Comparison of ENCODE assay signal across 11 cellular contexts in genomic region chr2:121748202-121748601, GRCh38. TPM values are rescaled to one million over a fixed set of nuclear protein-coding genes. Genes with fewer than 3 reads are reported as not detected.
DNase-seq lines count a peak whose midpoint lies in the region; TF ChIP-seq lines count a peak whose summit lies in the region.
"Had no signal": no experiment of that assay in that cellular context is flagged by ENCODE, and none has a peak within 500 bp of the region (broad histone marks: within the 10 kb centered on the region; RNA-seq: fewer than 3 reads in every experiment).

No MANE protein-coding gene starts in this region.

- H3K36me3 Mint-ChIP-seq in neural progenitor cell: no peaks in the 10 kb centered on the region
- no peaks in the 10 kb centered on the region for H3K36me3 Mint-ChIP-seq in T-helper 2 cell treated with Interferon-gamma antibody and Interleukin-4, amounts not matched to agents 5 μg/mL and 100 μg/mL, for 36 hours (ENCODE audit: low read depth)

- H3K4me2 ChIP-seq in neural progenitor cell: no peak overlapping the region

- intact Hi-C loops in transverse colon (cut with DNase I; ENCODE audit: low total_unique reads): no loop called here

- H3K9me3 ChIP-seq in neural progenitor cell (ENCODE audit: low read depth) (no peaks in the 10 kb centered on the region), transverse colon (no peaks in the 10 kb centered on the region)
- H3K9me3 ChIP-seq: mucosa of descending colon had no signal

- no peak overlapping the region for H3K27ac Mint-ChIP-seq in neural progenitor cell
- H3K27ac Mint-ChIP-seq in T-helper 2 cell treated with Interferon-gamma antibody and Interleukin-4, amounts not matched to agents 5 μg/mL and 100 μg/mL, for 36 hours: no peak overlapping the region
- H3K27ac Mint-ChIP-seq: activated T-cell treated with anti-CD3 and anti-CD28 coated beads, Interleukin-2, amount 50 U/mL, for 24 hours; B cell had no signal

- no peak overlapping the region for H3K27ac ChIP-seq in neural progenitor cell
- H3K27ac ChIP-seq in transverse colon: no peak overlapping the region

- DNase-seq in NCI-H2227 (lab: John Stamatoyannopoulos, UW; ENCODE audit: unreplicated experiment) (peak; percentile 10), NCI-H2227 treated with DMSO at 0.1 percent for 48 hours (lab: John Stamatoyannopoulos, UW) (no peak), M059J (ENCODE audit: low read depth) (peak; percentile 61), amniotic stem cell (lab: John Stamatoyannopoulos, UW) (peak; percentile 5), neural progenitor cell (ENCODE audit: low spot score) (peak; percentile 50), transverse colon (no peak), GM19238 (ENCODE audit: insufficient read length, low spot score) (no peak)
- DNase-seq in T-helper 2 cell treated with Interferon-gamma antibody and Interleukin-4, amounts not matched to agents 5 μg/mL and 100 μg/mL, for 36 hours (ENCODE audit: low spot score): no peak
- DNase-seq: activated T-cell treated with anti-CD3 and anti-CD28 coated beads, Interleukin-2, amount 50 U/mL, for 24 hours had no signal

- H4K20me1 ChIP-seq in neural progenitor cell (ENCODE audit: low read depth): no peaks in the 10 kb centered on the region

- H3F3A ChIP-seq in neural progenitor cell (ENCODE audit: low read depth): no peaks in the 10 kb centered on the region

- H3K36me3 ChIP-seq in neural progenitor cell (no peaks in the 10 kb centered on the region), transverse colon (no peaks in the 10 kb centered on the region)

- TF ChIP-seq CTCF in neural progenitor cell (IDR thresholded peaks at IDR 0.05) (peak; percentile 51), transverse colon (IDR thresholded peaks at IDR 0.05) (no peak)

- TF ChIP-seq EP300 in transverse colon (IDR thresholded peaks at IDR 0.05; ENCODE audit: low read depth): no peak

- no peak overlapping the region for H3K4me3 Mint-ChIP-seq in neural progenitor cell
- no peak overlapping the region for H3K4me3 Mint-ChIP-seq in T-helper 2 cell treated with Interferon-gamma antibody and Interleukin-4, amounts not matched to agents 5 μg/mL and 100 μg/mL, for 36 hours
- H3K4me3 Mint-ChIP-seq: activated T-cell treated with anti-CD3 and anti-CD28 coated beads, Interleukin-2, amount 50 U/mL, for 24 hours; B cell had no signal

- H3K4me3 ChIP-seq in neural progenitor cell (no peak overlapping the region), transverse colon (no peak overlapping the region)
- H3K4me3 ChIP-seq: mucosa of descending colon had no signal

- TF ChIP-seq POLR2A in transverse colon (IDR thresholded peaks at IDR 0.05): no peak

- H3K79me2 ChIP-seq in neural progenitor cell (ENCODE audit: low read depth): no peaks in the 10 kb centered on the region

- H3K9ac ChIP-seq in neural progenitor cell: no peak overlapping the region

- no peaks in the 10 kb centered on the region for H3K4me1 Mint-ChIP-seq in neural progenitor cell
- H3K4me1 Mint-ChIP-seq in T-helper 2 cell treated with Interferon-gamma antibody and Interleukin-4, amounts not matched to agents 5 μg/mL and 100 μg/mL, for 36 hours (ENCODE audit: low read depth): peaks cover 4% of the 10 kb centered on the region
- H3K4me1 Mint-ChIP-seq: B cell had no signal

- H2AFZ ChIP-seq in neural progenitor cell (replicated peaks): no peak overlapping the region

- H3K9me3 Mint-ChIP-seq in neural progenitor cell: peaks cover 3% of the 10 kb centered on the region
- H3K9me3 Mint-ChIP-seq in T-helper 2 cell treated with Interferon-gamma antibody and Interleukin-4, amounts not matched to agents 5 μg/mL and 100 μg/mL, for 36 hours: no peaks in the 10 kb centered on the region
- H3K9me3 Mint-ChIP-seq: activated T-cell treated with anti-CD3 and anti-CD28 coated beads, Interleukin-2, amount 50 U/mL, for 24 hours had no signal

- no peaks in the 10 kb centered on the region for H3K27me3 ChIP-seq in neural progenitor cell
- no peaks in the 10 kb centered on the region for H3K27me3 ChIP-seq in transverse colon

- WGBS in transverse colon (ENCODE audit: low coverage in 1 of 2), 2 donors: 80% methylated on average over 4 of the region's 4 CpGs; no CpG with 5 or more reads in 1 of the 2 donors

- peaks cover 4% of the 10 kb centered on the region for H3K27me3 Mint-ChIP-seq in neural progenitor cell (ENCODE audit: insufficient read depth, low read depth)
- no peaks in the 10 kb centered on the region for H3K27me3 Mint-ChIP-seq in T-helper 2 cell treated with Interferon-gamma antibody and Interleukin-4, amounts not matched to agents 5 μg/mL and 100 μg/mL, for 36 hours (ENCODE audit: low read depth)
- H3K27me3 Mint-ChIP-seq: activated T-cell treated with anti-CD3 and anti-CD28 coated beads, Interleukin-2, amount 50 U/mL, for 24 hours; B cell had no signal

- no peaks in the 10 kb centered on the region for H3K4me1 ChIP-seq in neural progenitor cell
- H3K4me1 ChIP-seq in transverse colon: no peaks in the 10 kb centered on the region

- in situ Hi-C loops in transverse colon (cut with MboI; ENCODE audit: low pct_ligation_motif_present in 1 of 4, low pct_unique_long_range_greater_than_20kb in 1 of 4, low sequenced_read_pairs in 3 of 4): loop anchor here in 1 of 4 donors (25.0 kb wide), 1 partner anchor 211 kb away; the partner anchor contains the start of gene RNU4ATAC

RNA-seq across cellular contexts. Expression of gene TSN, which starts 7.2 kb away (rescaled TPM):
- 50.5 and 62.8 TPM in 2 replicates for total RNA-seq in M059J (2014; rRNA removed; shearing (Covaris generic))
- 64.9 and 86.9 TPM in 2 replicates for total RNA-seq in neural progenitor cell (ENCODE audit: low replicate concordance)
- 10 to 100 TPM in 3 of 4 donors, 1 to 10 TPM in 1; 8.2 to 33.5 (median 23.7) TPM for total RNA-seq in transverse colon

RNA-seq across cellular contexts. Expression of gene NIFK, which starts 11.5 kb away (rescaled TPM):
- 34.2 and 45.4 TPM in 2 replicates for total RNA-seq in M059J (2014; rRNA removed; shearing (Covaris generic))
- total RNA-seq in neural progenitor cell (ENCODE audit: low replicate concordance) (39.3 and 126 TPM in 2 replicates), transverse colon (10 to 100 TPM; 10.9 to 32.7 (median 18.7) TPM)

Comparison
In these comparisons a context has a peak if more than half of its experiments do, and no peak if none do; other contexts are left out.
1. DNase-seq: peak in NCI-H2227 (single experiment), M059J (single experiment), amniotic stem cell (single experiment) and neural progenitor cell (single experiment); none in NCI-H2227 treated with DMSO at 0.1 percent for 48 hours (single experiment), T-helper 2 cell treated with Interferon-gamma antibody and Interleukin-4, amounts not matched to agents 5 μg/mL and 100 μg/mL, for 36 hours (single experiment), transverse colon (single experiment) and GM19238 (single experiment).